In genomic region chr11:7677071-7677470, GRCh38 we compare ENCODE assay signal across 19 cellular contexts. TPM values are rescaled to one million over a fixed set of nuclear protein-coding genes. Genes with fewer than 3 reads are reported as not detected.
DNase-seq lines count a peak whose midpoint lies in the region; ATAC-seq and TF ChIP-seq lines count a peak whose summit lies in the region.
"Had no signal": no experiment of that assay in that cellular context is flagged by ENCODE, and none has a peak within 500 bp of the region (broad histone marks: within the 10 kb centered on the region; RNA-seq: fewer than 3 reads in every experiment).

No MANE protein-coding gene starts in this region.

- H3K4me1 Mint-ChIP-seq in MCF 10A (ENCODE audit: insufficient read depth, unreplicated experiment) = peaks cover 20% of the 10 kb centered on the region

- POLR2A ChIA-PET in MCF 10A (lab: Yijun Ruan, JAX) = interaction anchor here (0.7 kb wide), 1 partner anchor 220 kb away, joined by 3 read pairs; no protein-coding TSS in a partner anchor

- H3K27me3 ChIP-seq in breast epithelium (no peaks in the 10 kb centered on the region), foreskin keratinocyte (peaks cover 2% of the 10 kb centered on the region)
- H3K27me3 ChIP-seq: pancreas, SJSA1 had no signal

- TF ChIP-seq POLR2A in breast epithelium (IDR thresholded peaks at IDR 0.05) = no peak

- intact Hi-C loops in MCF 10A (cut with micrococcal nuclease) (no loop called here), breast epithelium (cut with DNase I; ENCODE audit: low total_unique reads) (loop anchor here (5.0 kb wide), 1 partner anchor 900 kb away; no protein-coding TSS in a partner anchor)

- no peak overlapping the region for H3K27ac ChIP-seq in breast epithelium
- H3K27ac ChIP-seq in foreskin keratinocyte = peak overlapping the region; percentile 56
- H3K27ac ChIP-seq: pancreas, SJSA1, transverse colon had no signal

- no peaks in the 10 kb centered on the region for H3K9me3 Mint-ChIP-seq in MCF 10A (ENCODE audit: unreplicated experiment)

- H3K27me3 Mint-ChIP-seq in MCF 10A (ENCODE audit: insufficient read depth, unreplicated experiment) = no peaks in the 10 kb centered on the region

- no TSS peak for BruUV-seq in MCF 10A (replicated peaks; lab: Mats Ljungman, UMichigan)

- no peak overlapping the region for H3K4me3 ChIP-seq in breast epithelium
- H3K4me3 ChIP-seq: lung, pancreas, SJSA1, transverse colon had no signal

- H3K36me3 ChIP-seq in breast epithelium = no peaks in the 10 kb centered on the region
- H3K36me3 ChIP-seq: pancreas, SJSA1, transverse colon had no signal

- H3K4me1 ChIP-seq in breast epithelium (peaks cover 0 to 10% of the 10 kb centered on the region in 2 donors), foreskin keratinocyte (peaks cover 8% of the 10 kb centered on the region)
- H3K4me1 ChIP-seq: SJSA1 had no signal

- no peaks in the 10 kb centered on the region for H3K9me3 ChIP-seq in breast epithelium
- H3K9me3 ChIP-seq: pancreas, SJSA1, transverse colon had no signal

- DNase-seq in MCF 10A (ENCODE audit: unreplicated experiment) (peak; percentile 95), breast epithelium (ENCODE audit: low spot score in 2 of 2) (no peak), amniotic epithelial cell (ENCODE audit: low read depth) (peak; percentile 61), foreskin keratinocyte (peak; percentile 86 to 94), RKO (ENCODE audit: low spot score) (no peak), globus pallidus (ENCODE audit: low spot score) (no peak)
- DNase-seq in activated CD8-positive, alpha-beta memory T cell treated with anti-CD3 and anti-CD28 coated beads for 24 hours = no peak
- DNase-seq: ACHN; activated CD8-positive, alpha-beta memory T cell treated with anti-CD3 and anti-CD28 coated beads, Interleukin-2, amount 50 U/mL, for 48 hours; effector CD4-positive, alpha-beta T cell; hippocampal formation; NCI-H1694; pancreas; stimulated activated CD8-positive, alpha-beta memory T cell treated with anti-CD3 and anti-CD28 coated beads, Interleukin-4, amount 100 ng/mL, for 48 hours; transverse colon had no signal

- CTCF ChIA-PET in MCF 10A (lab: Yijun Ruan, JAX) = interaction anchor here (0.6 to 4.4 kb wide), 15 partner anchors 10 to 865 kb away, joined by 3 to 35 read pairs (median 5); no protein-coding TSS in a partner anchor

- no peak for TF ChIP-seq CTCF in MCF 10A (IDR thresholded peaks at IDR 0.05; ENCODE audit: unreplicated experiment)
- TF ChIP-seq CTCF in breast epithelium (IDR thresholded peaks at IDR 0.05) = no peak
- no peak for TF ChIP-seq CTCF in foreskin keratinocyte (conservative IDR thresholded peaks at IDR 0.05)

- H3K36me3 Mint-ChIP-seq in MCF 10A (ENCODE audit: insufficient read depth, unreplicated experiment) = no peaks in the 10 kb centered on the region

- peak overlapping the region; percentile 50 for H3K27ac Mint-ChIP-seq in MCF 10A (ENCODE audit: low read depth, unreplicated experiment)

- H3K4me3 Mint-ChIP-seq in MCF 10A (ENCODE audit: unreplicated experiment) = peak overlapping the region; percentile 15
- H3K4me3 Mint-ChIP-seq: WTC11 had no signal

- ATAC-seq in foreskin keratinocyte (peak; percentile 88), GM18909 (IDR thresholded peaks at IDR 0.05; ENCODE audit: poor library complexity, unreplicated experiment) (no peak)
- ATAC-seq: pancreas, WTC11 had no signal

RNA-seq across cellular contexts. Expression of gene CYB5R2, which starts 3.8 kb away (rescaled TPM):
- 1.2 and 1.6 TPM in 2 replicates for total RNA-seq in MCF 10A (2022)
- total RNA-seq in breast epithelium = 10 to 100 TPM in 2 of 3 donors, 1 to 10 TPM in 1; 9.8 to 32.1 (median 21.6) TPM
- 28.8 and 46.3 TPM in 2 replicates for total RNA-seq in foreskin keratinocyte
- 36.0 and 55.5 TPM in 2 replicates for polyA plus RNA-seq in foreskin keratinocyte

RNA-seq across cellular contexts. Expression of gene OVCH2, which starts 29.2 kb away (rescaled TPM):
- 0.79 and 0.91 TPM in 2 replicates for total RNA-seq in MCF 10A (2022)
- total RNA-seq in breast epithelium = 10 to 100 TPM in 1 of 3 donors, 1 to 10 TPM in 1, not detected in 1; 7.0 to 17.7 TPM
- 0.95 and 3.1 TPM in 2 replicates for total RNA-seq in foreskin keratinocyte
- polyA plus RNA-seq in foreskin keratinocyte = 0.13 and 0.21 TPM in 2 replicates
- total RNA-seq: transverse colon had no signal

Comparison
In these comparisons a context has a peak if more than half of its experiments do, and no peak if none do; other contexts are left out.
1. DNase-seq: peak in MCF 10A (single experiment), amniotic epithelial cell (single experiment) and foreskin keratinocyte (2 of 2); none in breast epithelium (0 of 2), activated CD8-positive, alpha-beta memory T cell treated with anti-CD3 and anti-CD28 coated beads for 24 hours (single experiment), RKO (single experiment) and globus pallidus (single experiment).